In genomic region chrX:133745361-133745760, GRCh38 we compare ENCODE assay signal across 13 cellular contexts.
DNase-seq lines count a peak whose midpoint lies in the region; ATAC-seq lines count a peak whose summit lies in the region.
"Had no signal": no experiment of that assay in that cellular context is flagged by ENCODE, and none has a peak within 500 bp of the region (broad histone marks: within the 10 kb centered on the region; RNA-seq: fewer than 3 reads in every experiment).

No MANE protein-coding gene starts in this region.

- in situ Hi-C loops in G401 (cut with HindIII; ENCODE audit: low sequenced_read_pairs) = no loop called here

- DNase-seq in G401 (ENCODE audit: low spot score) (peak; percentile 1), Kasumi-1 (lab: John Stamatoyannopoulos, UW) (no peak), SIG-M5 treated with dmso at 0.1 percent for 504 hours (lab: John Stamatoyannopoulos, UW; ENCODE audit: unreplicated experiment) (no peak), NCI-H446 treated with DMSO at 0.1 percent for 48 hours (lab: John Stamatoyannopoulos, UW) (no peak), iPS-NIHi11 (ENCODE audit: low spot score) (no peak)
- no peak for DNase-seq in activated naive CD4-positive, alpha-beta T cell treated with anti-CD3 and anti-CD28 coated beads, Interleukin-2, amount 50 U/mL, for 72 hours (ENCODE audit: low spot score in 2 of 2)
- DNase-seq: DMS153; NCI-H1092; stimulated activated CD4-positive, alpha-beta T cell treated with anti-CD3 and anti-CD28 coated beads, Interleukin-1b, Interleukin-23, amount 100 ng/mL, for 48 hours; upper lobe of left lung had no signal

- ATAC-seq in GM19025 (IDR thresholded peaks at IDR 0.05; ENCODE audit: low read depth, unreplicated experiment) (peak; percentile 65), HG02973 (IDR thresholded peaks at IDR 0.05; ENCODE audit: unreplicated experiment) (peak; percentile 80)
- ATAC-seq in activated naive CD4-positive, alpha-beta T cell treated with anti-CD3 and anti-CD28 coated beads, Interleukin-2, amount 50 U/mL, for 72 hours = peak; percentile 40 to 49

- no peaks in the 10 kb centered on the region for H3K9me3 Mint-ChIP-seq in activated naive CD4-positive, alpha-beta T cell treated with anti-CD3 and anti-CD28 coated beads, Interleukin-2, amount 50 U/mL, for 72 hours
- H3K9me3 Mint-ChIP-seq: nephron had no signal

- H3K27ac Mint-ChIP-seq in activated naive CD4-positive, alpha-beta T cell treated with anti-CD3 and anti-CD28 coated beads, Interleukin-2, amount 50 U/mL, for 72 hours = no peak overlapping the region

- no peaks in the 10 kb centered on the region for H3K36me3 Mint-ChIP-seq in activated naive CD4-positive, alpha-beta T cell treated with anti-CD3 and anti-CD28 coated beads, Interleukin-2, amount 50 U/mL, for 72 hours
